In genomic region chr3:48989126-48989795, GRCh38 we compare ENCODE assay signal across 8 cellular contexts. TPM values are rescaled to one million over a fixed set of nuclear protein-coding genes. Genes with fewer than 3 reads are reported as not detected.
DNase-seq lines count a peak whose midpoint lies in the region; ATAC-seq, FAIRE-seq and TF ChIP-seq lines count a peak whose summit lies in the region.

No MANE protein-coding gene starts in this region.

- H3K9me3 Mint-ChIP-seq in HFFc6 (no peaks in the 10 kb centered on the region), astrocyte (ENCODE audit: unreplicated experiment) (no peaks in the 10 kb centered on the region)

- H3K9me3 ChIP-seq in AG04450 (ENCODE audit: control insufficient read depth, insufficient read depth, low read length) (no peaks in the 10 kb centered on the region), astrocyte (ENCODE audit: insufficient read depth, low read depth, low read length) (no peaks in the 10 kb centered on the region), mesenchymal stem cell (ENCODE audit: control insufficient read depth, low read length) (no peaks in the 10 kb centered on the region), vagina (no peaks in the 10 kb centered on the region)

- no peak for TF ChIP-seq POLR2A in vagina (IDR thresholded peaks at IDR 0.05)

- no peak overlapping the region for H3K23ac ChIP-seq in mesenchymal stem cell (ENCODE audit: low read length in 2 of 2)

- peak overlapping the region; percentile 15 to 40 for H3K18ac ChIP-seq in mesenchymal stem cell (ENCODE audit: low read depth in 1 of 2, low read length in 2 of 2)

- peaks cover 17% of the 10 kb centered on the region for H4K20me1 ChIP-seq in astrocyte (ENCODE audit: insufficient read depth, low read length)

- H3K27ac Mint-ChIP-seq in HFFc6 (peak overlapping the region; percentile 99), astrocyte (ENCODE audit: unreplicated experiment) (peak overlapping the region; percentile 97)

- H3K9ac ChIP-seq in astrocyte (ENCODE audit: low read length) (peak overlapping the region; percentile 78), mesenchymal stem cell (ENCODE audit: low read length) (peak overlapping the region; percentile 98)

- H2BK5ac ChIP-seq in mesenchymal stem cell (ENCODE audit: low read depth, low read length, poor library complexity, severe bottlenecking): peak overlapping the region; percentile 9

- whole genome bisulfite sequencing in mesenchymal stem cell: 9% methylated on average over 21 of the region's 21 CpGs

- H3K27ac ChIP-seq in AG04450 (ENCODE audit: low read depth, low read length): peak overlapping the region; percentile 99
- peak overlapping the region; percentile 88 for H3K27ac ChIP-seq in astrocyte (ENCODE audit: low read depth, low read length)
- peak overlapping the region; percentile 95 for H3K27ac ChIP-seq in mesenchymal stem cell (ENCODE audit: low read length, poor library complexity, severe bottlenecking)
- H3K27ac ChIP-seq in vagina: peak overlapping the region; percentile 95

- CTCF ChIA-PET in AG04450 (lab: Charles Lee): interaction anchor here (0.6 to 4.9 kb wide), 12 partner anchors 11 to 460 kb away, joined by 3 to 37 read pairs (median 4); partner anchors contain the start of genes NDUFAF3, QRICH1 and WDR6

- peak overlapping the region; percentile 84 for H3K4me2 ChIP-seq in astrocyte (ENCODE audit: low read length)
- peak overlapping the region; percentile 97 for H3K4me2 ChIP-seq in mesenchymal stem cell (ENCODE audit: low read length, poor library complexity, severe bottlenecking)

- intact Hi-C loops in vagina (cut with DNase I): no loop called here

- H3K36me3 ChIP-seq in astrocyte (ENCODE audit: insufficient read depth, low read length) (peaks cover 11% of the 10 kb centered on the region), mesenchymal stem cell (ENCODE audit: control insufficient read depth in 1 of 2, insufficient read depth in 2 of 2, low read depth in 1 of 2, low read length in 2 of 2) (peaks cover 27 to 29% of the 10 kb centered on the region in 2 experiments), vagina (peaks cover 0 to 9% of the 10 kb centered on the region in 2 donors)

- H3K4me1 Mint-ChIP-seq in HFFc6 (ENCODE audit: low read depth) (peaks cover 49% of the 10 kb centered on the region), astrocyte (ENCODE audit: low read depth, unreplicated experiment) (peaks cover 26% of the 10 kb centered on the region)

- H3K4me3 Mint-ChIP-seq in HFFc6 (peak overlapping the region; percentile 95), astrocyte (ENCODE audit: unreplicated experiment) (peak overlapping the region; percentile 87)

- peak overlapping the region; percentile 69 for H2AFZ ChIP-seq in astrocyte (ENCODE audit: low read depth, low read length)
- H2AFZ ChIP-seq in mesenchymal stem cell (ENCODE audit: low read depth, low read length): peak overlapping the region; percentile 59

- TF ChIP-seq CTCF in AG04450 (IDR thresholded peaks at IDR 0.05; ENCODE audit: low read depth, low read length) (no peak), HFFc6 (IDR thresholded peaks at IDR 0.05) (no peak), astrocyte (IDR thresholded peaks at IDR 0.05; ENCODE audit: insufficient read depth, low read depth, low read length) (no peak), vagina (IDR thresholded peaks at IDR 0.05) (no peak)

- FAIRE-seq in astrocyte (lab: Jason Lieb, UNC): no peak

- POLR2A ChIA-PET in AG04450 (lab: Yijun Ruan, JAX): interaction anchor here (0.7 to 3.9 kb wide), 10 partner anchors 17 to 104 kb away, joined by 3 to 70 read pairs (median 8); partner anchors contain the start of genes DALRD3, IMPDH2, NDUFAF3 and QRICH1

- peaks cover 31% of the 10 kb centered on the region for H3K79me1 ChIP-seq in mesenchymal stem cell (replicated peaks; ENCODE audit: low read length, poor library complexity, severe bottlenecking)

- H2BK12ac ChIP-seq in mesenchymal stem cell (ENCODE audit: low read length in 2 of 2): peak overlapping the region in 1 of 2 experiments; percentile 40

- DNase-seq in AG04450 (ENCODE audit: low read depth, low spot score) (no peak), HFFc6 (no peak), astrocyte (ENCODE audit: low read depth) (no peak), mesenchymal stem cell (peak; percentile 95), vagina (ENCODE audit: extremely low spot score in 2 of 2) (no peak), NCI-H1694 (lab: John Stamatoyannopoulos, UW) (no peak), cortex of kidney (lab: John Stamatoyannopoulos, UW) (no peak)

- peak overlapping the region in 1 of 2 experiments; percentile 42 for H3K4ac ChIP-seq in mesenchymal stem cell (ENCODE audit: low read depth in 1 of 2, low read length in 2 of 2)

- peak overlapping the region; percentile 93 for H2AK5ac ChIP-seq in mesenchymal stem cell (ENCODE audit: low read length, severe bottlenecking)

- H3K27me3 Mint-ChIP-seq in HFFc6 (ENCODE audit: insufficient read depth) (peaks cover 9% of the 10 kb centered on the region), astrocyte (ENCODE audit: low read depth, unreplicated experiment) (no peaks in the 10 kb centered on the region)

- H3K14ac ChIP-seq in mesenchymal stem cell (ENCODE audit: low read length in 2 of 2): no peak overlapping the region

- H4K91ac ChIP-seq in mesenchymal stem cell (ENCODE audit: low read length): peak overlapping the region; percentile 25

- H2BK15ac ChIP-seq in mesenchymal stem cell (ENCODE audit: low read depth, poor library complexity, severe bottlenecking): peak overlapping the region; percentile 8

- H3K36me3 Mint-ChIP-seq in HFFc6 (ENCODE audit: low read depth): peaks cover 5% of the 10 kb centered on the region; the same call in 1 of the 2 replicates
- H3K36me3 Mint-ChIP-seq in astrocyte (ENCODE audit: low read depth, unreplicated experiment): peaks cover 8% of the 10 kb centered on the region

- H3K4me1 ChIP-seq in astrocyte (ENCODE audit: insufficient read depth, low read length): peaks cover 23% of the 10 kb centered on the region
- peaks cover 27% of the 10 kb centered on the region for H3K4me1 ChIP-seq in mesenchymal stem cell (ENCODE audit: control insufficient read depth, insufficient read depth, low read depth, low read length)
- peaks cover 33% of the 10 kb centered on the region for H3K4me1 ChIP-seq in vagina

- H3K27me3 ChIP-seq in AG04450 (ENCODE audit: control insufficient read depth, insufficient read depth, low read length) (no peaks in the 10 kb centered on the region), astrocyte (ENCODE audit: insufficient read depth, low read length) (no peaks in the 10 kb centered on the region), mesenchymal stem cell (ENCODE audit: control insufficient read depth in 1 of 2, insufficient read depth in 1 of 2, low read length in 2 of 2) (no peaks in the 10 kb centered on the region), vagina (no peaks in the 10 kb centered on the region)

- H2BK120ac ChIP-seq in mesenchymal stem cell (ENCODE audit: low read depth, low read length): no peak overlapping the region

- H4K8ac ChIP-seq in mesenchymal stem cell (ENCODE audit: low read length): peak overlapping the region; percentile 59

- ATAC-seq in GM19328 (IDR thresholded peaks at IDR 0.05; ENCODE audit: unreplicated experiment): no peak

- H3K4me3 ChIP-seq in AG04450 (ENCODE audit: low read depth, low read length) (peak overlapping the region; percentile 80), astrocyte (ENCODE audit: insufficient read depth, low read depth, low read length) (peak overlapping the region; percentile 69), mesenchymal stem cell (ENCODE audit: insufficient read depth in 1 of 2, low read depth in 1 of 2, low read length in 2 of 2) (peak overlapping the region; percentile 87 to 92), vagina (peak overlapping the region; percentile 64 to 92)

- H3K79me2 ChIP-seq in astrocyte (ENCODE audit: insufficient read depth, low read length): peaks cover 25% of the 10 kb centered on the region

RNA-seq across cellular contexts. Expression of gene P4HTM, which starts 0.8 kb away (rescaled TPM):
- polyA plus RNA-seq in AG04450 (2011; rRNA removed): 18.2 and 22.5 TPM in 2 replicates
- 24.2 and 25.8 TPM in 2 replicates for polyA minus RNA-seq in AG04450 (2011; rRNA and poly(A)+ RNA removed)
- total RNA-seq in HFFc6 (2021; fragmentation: NEBNext Ultra II Directional; extraction: Animal tissue kit (Norgen Biotek cat#: 25700)): 10 to 100 TPM; 29.1 to 41.4 (median 31.6) TPM
- 25.0 and 28.1 TPM in 2 replicates for total RNA-seq in astrocyte
- 19.1 TPM for polyA plus RNA-seq in mesenchymal stem cell (2013, experiment 1 of 2)
- polyA plus RNA-seq in mesenchymal stem cell (2013, experiment 2 of 2): 19.3 TPM
- 43.5 TPM for total RNA-seq in vagina

RNA-seq across cellular contexts. Expression of gene WDR6, which starts 17.9 kb away (rescaled TPM):
- 101 and 117 TPM in 2 replicates for polyA plus RNA-seq in AG04450 (2011; rRNA removed)
- 106 and 161 TPM in 2 replicates for polyA minus RNA-seq in AG04450 (2011; rRNA and poly(A)+ RNA removed)
- 100 to 1,000 TPM; 107 to 123 (median 115) TPM for total RNA-seq in HFFc6 (2021; fragmentation: NEBNext Ultra II Directional; extraction: Animal tissue kit (Norgen Biotek cat#: 25700))
- total RNA-seq in astrocyte (107 and 130 TPM in 2 replicates), vagina (109 TPM)
- 54.8 TPM for polyA plus RNA-seq in mesenchymal stem cell (2013, experiment 1 of 2)
- polyA plus RNA-seq in mesenchymal stem cell (2013, experiment 2 of 2): 51.7 TPM

RNA-seq across cellular contexts. Expression of gene DALRD3, which starts 29.1 kb away (rescaled TPM):
- 42.4 and 55.6 TPM in 2 replicates for polyA plus RNA-seq in AG04450 (2011; rRNA removed)
- 45.6 and 57.1 TPM in 2 replicates for polyA minus RNA-seq in AG04450 (2011; rRNA and poly(A)+ RNA removed)
- 10 to 100 TPM; 25.3 to 33.9 (median 29.5) TPM for total RNA-seq in HFFc6 (2021; fragmentation: NEBNext Ultra II Directional; extraction: Animal tissue kit (Norgen Biotek cat#: 25700))
- total RNA-seq in astrocyte (18.5 and 25.1 TPM in 2 replicates), vagina (35.4 TPM)
- polyA plus RNA-seq in mesenchymal stem cell (2013, experiment 1 of 2): 35.4 TPM
- 34.8 TPM for polyA plus RNA-seq in mesenchymal stem cell (2013, experiment 2 of 2)

RNA-seq across cellular contexts. Expression of gene NDUFAF3, which starts 32.7 kb away (rescaled TPM):
- 47.0 and 69.2 TPM in 2 replicates for polyA plus RNA-seq in AG04450 (2011; rRNA removed)
- 49.2 and 70.0 TPM in 2 replicates for polyA minus RNA-seq in AG04450 (2011; rRNA and poly(A)+ RNA removed)
- 100 to 1,000 TPM; 129 to 164 (median 153) TPM for total RNA-seq in HFFc6 (2021; fragmentation: NEBNext Ultra II Directional; extraction: Animal tissue kit (Norgen Biotek cat#: 25700))
- total RNA-seq in astrocyte (75.4 and 84.8 TPM in 2 replicates), vagina (91.3 TPM)
- 113 TPM for polyA plus RNA-seq in mesenchymal stem cell (2013, experiment 1 of 2)
- 116 TPM for polyA plus RNA-seq in mesenchymal stem cell (2013, experiment 2 of 2)

RNA-seq across cellular contexts. Expression of gene IMPDH2, which starts 39.9 kb away (rescaled TPM):
- polyA plus RNA-seq in AG04450 (2011; rRNA removed): 268 and 284 TPM in 2 replicates
- 378 and 406 TPM in 2 replicates for polyA minus RNA-seq in AG04450 (2011; rRNA and poly(A)+ RNA removed)
- total RNA-seq in HFFc6 (2021; fragmentation: NEBNext Ultra II Directional; extraction: Animal tissue kit (Norgen Biotek cat#: 25700)): 100 to 1,000 TPM; 195 to 228 (median 202) TPM
- total RNA-seq in astrocyte (111 and 119 TPM in 2 replicates), vagina (185 TPM)
- 136 TPM for polyA plus RNA-seq in mesenchymal stem cell (2013, experiment 1 of 2)
- polyA plus RNA-seq in mesenchymal stem cell (2013, experiment 2 of 2): 134 TPM
